11 cellular contexts compared by ENCODE assay signal in genomic region chrX:23870041-23870440, GRCh38. TPM values are rescaled to one million over a fixed set of nuclear protein-coding genes. Genes with fewer than 3 reads are reported as not detected.
"Had no signal": no experiment of that assay in that cellular context is flagged by ENCODE, and none has a peak within 500 bp of the region (broad histone marks: within the 10 kb centered on the region; RNA-seq: fewer than 3 reads in every experiment).

No MANE protein-coding gene starts in this region.

- H3K27ac ChIP-seq: GM23248, HL-60, KMS-11 had no signal

- H3K27ac Mint-ChIP-seq: IgD-negative memory B cell had no signal

- DNase-seq: GM23248, GOT3, H7, Karpas-422, KBM-7 had no signal

- H3K4me1 Mint-ChIP-seq: IgD-negative memory B cell had no signal

- H3K4me3 Mint-ChIP-seq: IgD-negative memory B cell had no signal

- ATAC-seq: HCT116, HepG2 had no signal

- H3K9me3 ChIP-seq: HAP-1 had no signal

- H3K9me3 Mint-ChIP-seq: IgD-negative memory B cell had no signal

- H3K4me3 ChIP-seq: GM23248, HAP-1 had no signal

RNA-seq across cellular contexts. Expression of gene CXorf58, which starts 37.8 kb away (rescaled TPM):
- polyA plus RNA-seq: GM23248, HepG2 had no signal
